Comparison of ENCODE assay signal across 16 cellular contexts in genomic region chr1:53180226-53180625, GRCh38. TPM values are rescaled to one million over a fixed set of nuclear protein-coding genes. Genes with fewer than 3 reads are reported as not detected.
"Had no signal": no experiment of that assay in that cellular context is flagged by ENCODE, and none has a peak within 500 bp of the region (broad histone marks: within the 10 kb centered on the region; RNA-seq: fewer than 3 reads in every experiment).

No MANE protein-coding gene starts in this region.

- H3K4me1 ChIP-seq: adrenal gland had no signal

- H3K4me3 ChIP-seq: adrenal gland, dorsolateral prefrontal cortex, tibial nerve had no signal

- ATAC-seq: left lobe of liver had no signal

- DNase-seq: activated CD4-positive, alpha-beta T cell treated with anti-CD3 and anti-CD28 coated beads for 1 hour; activated CD8-positive, alpha-beta memory T cell treated with anti-CD3 and anti-CD28 coated beads for 24 hours; activated gamma-delta T cell; adrenal gland; dorsolateral prefrontal cortex; hypothalamus; midbrain; occipital lobe; WERI-Rb-1 had no signal

- H3K9me3 ChIP-seq: adrenal gland, tibial nerve had no signal

- H3K27ac ChIP-seq: adrenal gland, dorsolateral prefrontal cortex, epithelial cell of prostate, tibial nerve, WERI-Rb-1 had no signal

- H3K36me3 ChIP-seq: adrenal gland, tibial nerve, WERI-Rb-1 had no signal

- H3K27me3 ChIP-seq: adrenal gland, dorsolateral prefrontal cortex, tibial nerve had no signal

RNA-seq across cellular contexts. Expression of gene SLC1A7, which starts 37.8 kb away (rescaled TPM):
- total RNA-seq: lung microvascular endothelial cell; occipital lobe; skeletal muscle tissue; T-helper 1 cell treated with Interleukin-12 subunit alpha and Interleukin-12 subunit beta and Interleukin-4 antibody, amounts not matched to agents 30 ng/mL and 1 ng/mL, for 36 hours had no signal
- polyA plus RNA-seq: keratinocyte had no signal
